ENCODE assay signal across 1 cellular context in the genomic region with DNA sequence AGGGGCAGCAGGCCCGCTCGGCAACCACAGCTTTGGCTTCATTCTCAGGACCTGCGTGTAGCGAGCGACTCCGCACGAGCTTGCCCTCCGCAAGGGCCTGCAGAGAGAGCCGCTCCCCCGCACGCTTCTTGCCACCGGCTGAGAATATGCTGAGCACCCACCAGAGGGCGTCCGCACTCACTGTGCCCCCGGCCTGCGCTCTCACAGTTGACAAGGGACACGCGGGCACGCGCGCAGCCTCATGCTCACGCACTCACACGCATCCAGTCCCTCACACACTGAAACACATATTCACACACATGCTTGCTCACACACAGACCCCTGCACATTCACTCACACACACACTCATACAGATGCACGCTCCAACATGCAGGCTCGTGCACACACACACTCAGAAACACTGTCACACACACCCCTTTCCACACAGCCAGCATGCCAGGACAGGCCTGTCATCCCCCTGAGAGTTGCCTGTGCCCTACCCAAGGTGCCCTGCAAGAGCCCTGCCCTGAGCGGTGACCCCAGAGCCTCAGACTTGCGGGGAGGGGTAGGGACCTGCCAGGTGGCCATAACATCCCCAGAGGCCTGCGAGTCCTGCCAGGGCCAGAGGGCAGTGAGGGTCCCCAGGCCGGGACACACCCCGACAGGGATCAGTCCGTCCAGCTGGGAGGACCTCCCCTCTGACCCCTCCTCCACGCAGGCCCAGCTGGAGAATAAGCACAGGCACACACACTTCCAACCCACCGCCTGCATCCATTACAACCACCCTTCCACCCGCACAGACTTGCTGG.
A peak's percentile ranks its signal among the peaks of the same experiment; 100 is the strongest.
TF ChIP-seq lines count a peak whose summit lies in the region.

No MANE protein-coding gene starts in this region.

TF ChIP-seq in HCT116, 20 proteins besides CTCF, POLR2A, EP300 and RAD21 (continued from another document):
- TF ChIP-seq, protein P1, sequence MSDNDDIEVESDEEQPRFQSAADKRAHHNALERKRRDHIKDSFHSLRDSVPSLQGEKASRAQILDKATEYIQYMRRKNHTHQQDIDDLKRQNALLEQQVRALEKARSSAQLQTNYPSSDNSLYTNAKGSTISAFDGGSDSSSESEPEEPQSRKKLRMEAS (IDR thresholded peaks at IDR 0.05): peak; percentile 80
- peak; percentile 19 for TF ChIP-seq TCF7L2 (IDR thresholded peaks at IDR 0.05; ENCODE audit: borderline replicate concordance, extremely low read depth, insufficient read depth, insufficient read length)
